ENCODE assay signal across 9 cellular contexts in genomic region chr1:107058245-107059032, GRCh38. TPM values are rescaled to one million over a fixed set of nuclear protein-coding genes. Genes with fewer than 3 reads are reported as not detected.
DNase-seq lines count a peak whose midpoint lies in the region; ATAC-seq, FAIRE-seq and TF ChIP-seq lines count a peak whose summit lies in the region.
"Had no signal": no experiment of that assay in that cellular context is flagged by ENCODE, and none has a peak within 500 bp of the region (broad histone marks: within the 10 kb centered on the region; RNA-seq: fewer than 3 reads in every experiment).

No MANE protein-coding gene starts in this region.

- no peaks in the 10 kb centered on the region for H3K9me3 ChIP-seq in upper lobe of right lung

- intact Hi-C loops in upper lobe of right lung (cut with DNase I) = no loop called here

- ATAC-seq in HG03095 (IDR thresholded peaks at IDR 0.05; ENCODE audit: unreplicated experiment) (no peak), GM21447 (IDR thresholded peaks at IDR 0.05; ENCODE audit: unreplicated experiment) (no peak), GM18502 (IDR thresholded peaks at IDR 0.05; ENCODE audit: poor library complexity, unreplicated experiment) (no peak), upper lobe of right lung (no peak)

- no peak for FAIRE-seq in bronchial epithelial cell (lab: Jason Lieb, UNC)

- H3K36me3 Mint-ChIP-seq in nephron (ENCODE audit: low read depth) = peaks cover 28% of the 10 kb centered on the region

- H3K27me3 ChIP-seq in bronchial epithelial cell (ENCODE audit: control insufficient read depth, insufficient read depth, low read length) (no peaks in the 10 kb centered on the region), upper lobe of right lung (no peaks in the 10 kb centered on the region)

- TF ChIP-seq CTCF in bronchial epithelial cell (IDR thresholded peaks at IDR 0.05; ENCODE audit: insufficient read depth, low read length, severe bottlenecking) (no peak), nephron (IDR thresholded peaks at IDR 0.05; ENCODE audit: unreplicated experiment in 3 of 3) (no peak), upper lobe of right lung (IDR thresholded peaks at IDR 0.05) (no peak)

- H3K27ac Mint-ChIP-seq in nephron = peak overlapping the region; percentile 99

- H3K4me3 ChIP-seq in GM08714 (ENCODE audit: low read length) (peak overlapping the region; percentile 83), bronchial epithelial cell (ENCODE audit: low read depth, low read length) (peak overlapping the region; percentile 87), upper lobe of right lung (no peak overlapping the region)

- DNase-seq in MV-4-11 (lab: John Stamatoyannopoulos, UW) (peak; percentile 13), bronchial epithelial cell (ENCODE audit: low read depth) (no peak), upper lobe of right lung (no peak)
- DNase-seq: NCI-H1436 treated with DMSO at 0.1 percent for 48 hours had no signal

- H3K27ac ChIP-seq in upper lobe of right lung = no peak overlapping the region

- no peaks in the 10 kb centered on the region for H3K27me3 Mint-ChIP-seq in nephron (ENCODE audit: low read depth)

- H3K4me1 ChIP-seq in upper lobe of right lung = peaks cover 15% of the 10 kb centered on the region

- peaks cover 22% of the 10 kb centered on the region for H3K4me1 Mint-ChIP-seq in nephron

- H3K4me3 Mint-ChIP-seq in nephron = peak overlapping the region; percentile 96 to 99 (median 99)

- H3K36me3 ChIP-seq in bronchial epithelial cell (ENCODE audit: control insufficient read depth, insufficient read depth, low read length) (peaks cover 1% of the 10 kb centered on the region), upper lobe of right lung (peaks cover 13% of the 10 kb centered on the region)

- no peaks in the 10 kb centered on the region for H3K9me3 Mint-ChIP-seq in nephron

RNA-seq across cellular contexts. Expression of gene PRMT6, which starts 2.0 kb away (rescaled TPM):
- total RNA-seq in bronchial epithelial cell (8.2 and 11.3 TPM in 2 replicates), upper lobe of right lung (11.1 TPM)
